In genomic region chr1:156489935-156490293, GRCh38 we compare ENCODE assay signal across 10 cellular contexts. TPM values are rescaled to one million over a fixed set of nuclear protein-coding genes. Genes with fewer than 3 reads are reported as not detected.
DNase-seq lines count a peak whose midpoint lies in the region; ATAC-seq and TF ChIP-seq lines count a peak whose summit lies in the region.
"Had no signal": no experiment of that assay in that cellular context is flagged by ENCODE, and none has a peak within 500 bp of the region (broad histone marks: within the 10 kb centered on the region; RNA-seq: fewer than 3 reads in every experiment).

No MANE protein-coding gene starts in this region.

- peak overlapping the region; percentile 68 for H3K27ac Mint-ChIP-seq in activated naive CD8-positive, alpha-beta T cell treated with anti-CD3 and anti-CD28 coated beads, Interleukin-2, amount 50 U/mL, for 24 hours
- peak overlapping the region; percentile 82 for H3K27ac Mint-ChIP-seq in mesothelial cell of epicardium

- no peak for TF ChIP-seq CTCF in mesothelial cell of epicardium (IDR thresholded peaks at IDR 0.05; ENCODE audit: unreplicated experiment)
- no peak for TF ChIP-seq CTCF in thyroid gland (IDR thresholded peaks at IDR 0.05)
- no peak for TF ChIP-seq CTCF in GM20000 (IDR thresholded peaks at IDR 0.05; ENCODE audit: extremely low read depth, missing control alignments)

- no peak overlapping the region for H3K4me3 ChIP-seq in thyroid gland (replicated peaks in 1 of 3)

- H3K9me3 Mint-ChIP-seq in activated T-cell treated with anti-CD3 and anti-CD28 coated beads, Interleukin-2, amount 50 U/mL, for 4 hours = no peaks in the 10 kb centered on the region
- H3K9me3 Mint-ChIP-seq in activated naive CD8-positive, alpha-beta T cell treated with anti-CD3 and anti-CD28 coated beads, Interleukin-2, amount 50 U/mL, for 24 hours = no peaks in the 10 kb centered on the region
- H3K9me3 Mint-ChIP-seq in mesothelial cell of epicardium = no peaks in the 10 kb centered on the region

- no peaks in the 10 kb centered on the region for H3K9me3 ChIP-seq in thyroid gland
- H3K9me3 ChIP-seq: BE2C had no signal

- H3K27ac ChIP-seq in thyroid gland = peak overlapping the region; percentile 77 to 97 (median 93)

- 31 to 37% methylated on average over 7 of the region's 7 CpGs for WGBS in thyroid gland, 2 donors

- peaks cover 90% of the 10 kb centered on the region for H3K4me1 Mint-ChIP-seq in activated T-cell treated with anti-CD3 and anti-CD28 coated beads, Interleukin-2, amount 50 U/mL, for 4 hours (ENCODE audit: low read depth)
- H3K4me1 Mint-ChIP-seq in activated naive CD8-positive, alpha-beta T cell treated with anti-CD3 and anti-CD28 coated beads, Interleukin-2, amount 50 U/mL, for 24 hours = peaks cover 87% of the 10 kb centered on the region
- peaks cover 49% of the 10 kb centered on the region for H3K4me1 Mint-ChIP-seq in mesothelial cell of epicardium

- peak overlapping the region; percentile 69 for H3K4me3 Mint-ChIP-seq in activated T-cell treated with anti-CD3 and anti-CD28 coated beads, Interleukin-2, amount 50 U/mL, for 4 hours
- H3K4me3 Mint-ChIP-seq in activated naive CD8-positive, alpha-beta T cell treated with anti-CD3 and anti-CD28 coated beads, Interleukin-2, amount 50 U/mL, for 24 hours = peak overlapping the region; percentile 42
- peak overlapping the region; percentile 15 for H3K4me3 Mint-ChIP-seq in mesothelial cell of epicardium

- intact Hi-C loops in thyroid gland (cut with DNase I) = no loop called here

- H3K4me1 ChIP-seq in thyroid gland = peaks cover 80 to 95% of the 10 kb centered on the region in 2 donors

- DNase-seq in activated T-cell treated with anti-CD3 and anti-CD28 coated beads, Interleukin-2, amount 50 U/mL, for 4 hours = no peak
- DNase-seq in activated T-cell treated with anti-CD3 and anti-CD28 coated beads for 4 hours (no peak), mesothelial cell of epicardium (ENCODE audit: low spot score in 2 of 2, unreplicated experiment in 2 of 2) (no peak), thyroid gland (no peak), GM20000 (ENCODE audit: low spot score) (no peak), inferior parietal cortex (ENCODE audit: extremely low spot score) (no peak)
- DNase-seq in activated naive CD8-positive, alpha-beta T cell treated with anti-CD3 and anti-CD28 coated beads, Interleukin-2, amount 50 U/mL, for 24 hours = no peak
- DNase-seq: activated CD4-positive, alpha-beta T cell treated with anti-CD3 and anti-CD28 coated beads, Interleukin-2, amount 50 U/mL, for 48 hours; BE2C had no signal

- no peaks in the 10 kb centered on the region for H3K27me3 ChIP-seq in thyroid gland
- H3K27me3 ChIP-seq: BE2C had no signal

- peaks cover 10% of the 10 kb centered on the region for H3K36me3 Mint-ChIP-seq in activated T-cell treated with anti-CD3 and anti-CD28 coated beads, Interleukin-2, amount 50 U/mL, for 4 hours (ENCODE audit: insufficient read depth)
- peaks cover 14% of the 10 kb centered on the region for H3K36me3 Mint-ChIP-seq in activated naive CD8-positive, alpha-beta T cell treated with anti-CD3 and anti-CD28 coated beads, Interleukin-2, amount 50 U/mL, for 24 hours (ENCODE audit: low read depth)
- peaks cover 1% of the 10 kb centered on the region for H3K36me3 Mint-ChIP-seq in mesothelial cell of epicardium

- no peak for TF ChIP-seq POLR2A in thyroid gland (IDR thresholded peaks at IDR 0.05)

- no peaks in the 10 kb centered on the region for H3K36me3 ChIP-seq in thyroid gland

- ATAC-seq in activated T-cell treated with anti-CD3 and anti-CD28 coated beads, Interleukin-2, amount 50 U/mL, for 4 hours = no peak
- ATAC-seq in activated naive CD8-positive, alpha-beta T cell treated with anti-CD3 and anti-CD28 coated beads, Interleukin-2, amount 50 U/mL, for 24 hours = no peak
- ATAC-seq in GM21825 (IDR thresholded peaks at IDR 0.05; ENCODE audit: unreplicated experiment) = no peak

- H3K27me3 Mint-ChIP-seq in activated T-cell treated with anti-CD3 and anti-CD28 coated beads, Interleukin-2, amount 50 U/mL, for 4 hours (ENCODE audit: low read depth) = no peaks in the 10 kb centered on the region
- no peaks in the 10 kb centered on the region for H3K27me3 Mint-ChIP-seq in activated naive CD8-positive, alpha-beta T cell treated with anti-CD3 and anti-CD28 coated beads, Interleukin-2, amount 50 U/mL, for 24 hours
- no peaks in the 10 kb centered on the region for H3K27me3 Mint-ChIP-seq in mesothelial cell of epicardium (ENCODE audit: low read depth)

RNA-seq across cellular contexts. Expression of gene MEF2D, which starts 10.7 kb away (rescaled TPM):
- total RNA-seq in activated T-cell treated with anti-CD3 and anti-CD28 coated beads, Interleukin-2, amount 50 U/mL, for 4 hours = 10 to 100 TPM; 42.5 to 50.9 (median 46.3) TPM
- total RNA-seq in mesothelial cell of epicardium (37.4 to 40.9 TPM (median 37.8 TPM) in 3 replicates), thyroid gland (10 to 100 TPM; 26.4 to 80.6 (median 32.0) TPM)

Comparison
In these comparisons a context has a peak if more than half of its experiments do, and no peak if none do; other contexts are left out.
1. H3K4me3 Mint-ChIP-seq: peak in every context shown above with its lines; median percentile 69 in activated T-cell treated with anti-CD3 and anti-CD28 coated beads, Interleukin-2, amount 50 U/mL, for 4 hours; 42 in activated naive CD8-positive, alpha-beta T cell treated with anti-CD3 and anti-CD28 coated beads, Interleukin-2, amount 50 U/mL, for 24 hours; 15 in mesothelial cell of epicardium.